4 cellular contexts compared by ENCODE assay signal in genomic region chr7:75397865-75398264, GRCh38. TPM values are rescaled to one million over a fixed set of nuclear protein-coding genes. Genes with fewer than 3 reads are reported as not detected.
DNase-seq lines count a peak whose midpoint lies in the region; ATAC-seq, FAIRE-seq and TF ChIP-seq lines count a peak whose summit lies in the region.
"Not testable (repeated sequence)": the region's sequence is repeated elsewhere in the genome, so short reads cannot be mapped to it uniquely, and the experiment has no call there.

No MANE protein-coding gene starts in this region.

- H3K4me2 ChIP-seq in K562 (ENCODE audit: insufficient read depth, low read length); HepG2 (ENCODE audit: low read depth, low read length): not testable (repeated sequence)

- CTCF ChIA-PET in K562 (lab: Yijun Ruan, JAX; ENCODE audit: low intra/inter-chr PET ratio); HepG2 (lab: Yijun Ruan, JAX; ENCODE audit: low intra/inter-chr PET ratio, low total read pairs): not testable (repeated sequence)

- not testable (repeated sequence) for H3K9ac ChIP-seq in K562 (ENCODE audit: insufficient read depth in 1 of 2, low read depth in 2 of 2, low read length in 2 of 2); HepG2 (ENCODE audit: insufficient read depth, low read depth, low read length)

- not testable (repeated sequence) for H3K79me2 ChIP-seq in K562 (ENCODE audit: control insufficient read depth, insufficient read depth, low read length); HepG2 (ENCODE audit: insufficient read depth, low read length)

- in situ Hi-C loops in K562 (cut with MboI) = loop anchor here (25.0 kb wide), 1 partner anchor 1961 kb away; the partner anchor contains the start of gene FZD9
- in situ Hi-C loops in HepG2 (cut with HindIII; ENCODE audit: extremely low pct_ligation_motif_present, low pct_unique_long_range_greater_than_20kb) = not testable (repeated sequence)

- H3K9me3 ChIP-seq in K562 (replicated peaks; ENCODE audit: control insufficient read depth, insufficient read depth, low read depth, low read length); body of pancreas; HepG2 (ENCODE audit: low read length); pancreas: not testable (repeated sequence)

- not testable (repeated sequence) for TF ChIP-seq CTCF in K562 (IDR thresholded peaks at IDR 0.05 in 2 of 3, conservative IDR thresholded peaks at IDR 0.05 in 1 of 3; ENCODE audit: insufficient read depth in 2 of 3, low read depth in 1 of 3, low read length in 3 of 3); body of pancreas (IDR thresholded peaks at IDR 0.05); HepG2 (CRISPR knock-in tag; IDR thresholded peaks at IDR 0.05); pancreas (IDR thresholded peaks at IDR 0.05)

- 0% methylated on average over 1 of the region's 2 CpGs for WGBS in K562 (ENCODE audit: insufficient coverage, low coverage, missing lambda C conversion rate)
- WGBS in body of pancreas, 2 donors = no CpG with 5 or more reads among the region's 2 CpGs
- no CpG with 5 or more reads among the region's 2 CpGs for WGBS in HepG2 (ENCODE audit: low lambda C conversion rate)
- WGBS in pancreas, 2 donors = no CpG with 5 or more reads among the region's 2 CpGs

- not testable (repeated sequence) for H3K27me3 ChIP-seq in K562 (ENCODE audit: control insufficient read depth in 2 of 2, insufficient read depth in 2 of 2, low read length in 2 of 2); body of pancreas; HepG2 (ENCODE audit: control insufficient read depth in 1 of 2, insufficient read depth in 2 of 2, low read length in 2 of 2); pancreas

- ATAC-seq in K562 = peak; percentile 55
- ATAC-seq in body of pancreas = peak; percentile 89
- ATAC-seq in HepG2 = peak; percentile 87
- peak; percentile 67 to 92 (median 83) for ATAC-seq in pancreas

- not testable (repeated sequence) for TF ChIP-seq POLR2A in K562 (conservative IDR thresholded peaks at IDR 0.05); body of pancreas (IDR thresholded peaks at IDR 0.05); HepG2 (IDR thresholded peaks at IDR 0.05; ENCODE audit: insufficient read depth in 1 of 2, low read depth in 2 of 2, low read length in 2 of 2)

- H3K4me3 ChIP-seq in K562; body of pancreas; HepG2 (replicated peaks in 1 of 3; ENCODE audit: insufficient read depth in 1 of 3, low read depth in 2 of 3, low read length in 3 of 3); pancreas: not testable (repeated sequence)

- not testable (repeated sequence) for H3K4me1 ChIP-seq in K562 (replicated peaks in 1 of 2; ENCODE audit: control insufficient read depth in 2 of 2, insufficient read depth in 2 of 2, low read length in 2 of 2); body of pancreas; HepG2 (ENCODE audit: insufficient read depth, low read length); pancreas

- H3K9me1 ChIP-seq in K562 (ENCODE audit: control insufficient read depth, insufficient read depth, low read length) = not testable (repeated sequence)

- not testable (repeated sequence) for FAIRE-seq in K562 (lab: Jason Lieb, UNC); pancreas (lab: Jason Lieb, UNC)
- peak; percentile 99 for FAIRE-seq in HepG2 (lab: Jason Lieb, UNC)

- TF ChIP-seq EP300 in K562 (IDR thresholded peaks at IDR 0.05; ENCODE audit: low read length); HepG2 (IDR thresholded peaks at IDR 0.05; ENCODE audit: low read depth in 2 of 2, low read length in 2 of 2); HepG2 (CRISPR knock-in tag; IDR thresholded peaks at IDR 0.05; ENCODE audit: borderline replicate concordance): not testable (repeated sequence)

- not testable (repeated sequence) for DNase-seq in K562 (ENCODE audit: extremely low read depth in 1 of 4, low spot score in 3 of 4); body of pancreas; HepG2 (ENCODE audit: low spot score); pancreas

- not testable (repeated sequence) for H3K36me3 ChIP-seq in K562 (ENCODE audit: control insufficient read depth, insufficient read depth, low read length); body of pancreas (replicated peaks in 1 of 2; ENCODE audit: insufficient read depth in 1 of 2, low read depth in 2 of 2); HepG2 (replicated peaks in 1 of 2; ENCODE audit: control insufficient read depth in 1 of 2, insufficient read depth in 2 of 2, low read length in 2 of 2); pancreas

- H4K20me1 ChIP-seq in K562 (replicated peaks; ENCODE audit: control insufficient read depth, insufficient read depth, low read length); HepG2 (ENCODE audit: insufficient read depth, low read length): not testable (repeated sequence)

- POLR2A ChIA-PET in K562 (lab: Yijun Ruan, JAX); HepG2 (lab: Yijun Ruan, JAX): not testable (repeated sequence)

- not testable (repeated sequence) for H2AFZ ChIP-seq in K562 (ENCODE audit: low read depth, low read length); HepG2 (ENCODE audit: low read length)

- H3K27ac ChIP-seq in K562 (ENCODE audit: extremely low read depth, low read depth, low read length); body of pancreas; HepG2 (ENCODE audit: extremely low read length, insufficient read depth, low read length); pancreas: not testable (repeated sequence)

- intact Hi-C loops in K562 (cut with micrococcal nuclease); body of pancreas (cut with DNase I); HepG2 (cut with micrococcal nuclease; ENCODE audit: unreplicated experiment); pancreas (cut with DNase I): not testable (repeated sequence)

- TF ChIP-seq RAD21 in K562 (CRISPR knock-in tag; conservative IDR thresholded peaks at IDR 0.05 in 1 of 2, IDR thresholded peaks at IDR 0.05 in 1 of 2); HepG2 (CRISPR knock-in tag; IDR thresholded peaks at IDR 0.05): not testable (repeated sequence)

- BruUV-seq in K562 (replicated peaks; lab: Mats Ljungman, UMichigan); HepG2 (replicated peaks; lab: Mats Ljungman, UMichigan): not testable (repeated sequence)

RNA-seq across cellular contexts. Expression of gene TRIM73, which starts 2.4 kb away (rescaled TPM):
- 1.1 and 4.1 TPM in 2 replicates for total RNA-seq in K562 (2011; cell fraction: chromatin; rRNA removed; ENCODE audit: low replicate concordance)
- total RNA-seq in K562 (2011; cell fraction: nucleolus; rRNA removed) = 2.1 and 3.0 TPM in 2 replicates
- 1.9 and 2.1 TPM in 2 replicates for total RNA-seq in K562 (2011; cell fraction: nucleoplasm; rRNA removed)
- total RNA-seq in K562 (2014; rRNA removed) (0.64 and 1.2 TPM in 2 replicates), K562 (2014; rRNA removed; fragmentation: Illumina TruSeq; extraction: Trizol) (0.04 TPM in 1 of 2 replicates, not detected in the other), K562 (2015; rRNA removed; fragmentation: Illumina TruSeq; extraction: Trizol) (0.41 and 0.80 TPM in 2 replicates), K562 (2021) (1.2 and 1.4 TPM in 2 replicates), body of pancreas (10 to 100 TPM in 1 of 2 donors, 1 to 10 TPM in 1; 1.8 to 13.2 TPM), HepG2 (2016; rRNA removed; fragmentation: Illumina TruSeq; extraction: Trizol) (4.5 and 5.7 TPM in 2 replicates), pancreas (10 to 100 TPM in 1 of 6 donors, 1 to 10 TPM in 4, under 1 TPM in 1; 0.76 to 11.0 (median 3.3) TPM)
- polyA plus RNA-seq in K562 (2011; rRNA removed) (0.30 TPM in 1 of 2 replicates, not detected in the other), K562 (2014; fragmentation: Illumina TruSeq; extraction: Trizol) (0.15 TPM in 1 of 2 replicates, not detected in the other), K562 (2014; fragmentation: Nextera tagmentation; extraction: Ambion mirVana) (not detected), K562 (2014; rRNA removed) (0.28 and 0.90 TPM in 2 replicates), HepG2 (2011; rRNA removed) (1.5 and 3.1 TPM in 2 replicates), pancreas (1 to 10 TPM; 4.7 to 6.8 TPM)
- polyA plus RNA-seq in K562 (2011; cell fraction: cytosol; rRNA removed) = 0.03 and 0.42 TPM in 2 replicates
- polyA plus RNA-seq in K562 (2011; cell fraction: nucleus; rRNA removed) = 1.8 and 4.8 TPM in 2 replicates
- polyA plus RNA-seq in K562 (2012) = 0.52 and 4.5 TPM in 2 replicates
- 0.14 TPM in 1 of 2 replicates, not detected in the other for polyA minus RNA-seq in K562 (2011; rRNA and poly(A)+ RNA removed)
- not detected in 2 replicates for polyA minus RNA-seq in K562 (2011; cell fraction: cytosol; rRNA and poly(A)+ RNA removed)
- 0.40 and 0.44 TPM in 2 replicates for polyA minus RNA-seq in K562 (2011; cell fraction: nucleus; rRNA and poly(A)+ RNA removed)
- 3.0 and 3.9 TPM in 2 replicates for total RNA-seq in HepG2 (2016; cell fraction: cytosol; rRNA removed; fragmentation: Illumina TruSeq; extraction: Trizol; ENCODE audit: low read depth)
- total RNA-seq in HepG2 (2016; cell fraction: insoluble cytoplasmic fraction; rRNA removed; fragmentation: Illumina TruSeq; extraction: Trizol) = 4.3 and 4.7 TPM in 2 replicates
- 2.4 and 4.4 TPM in 2 replicates for total RNA-seq in HepG2 (2016; cell fraction: membrane; rRNA removed; fragmentation: Illumina TruSeq; extraction: Trizol)
- 5.0 and 5.3 TPM in 2 replicates for total RNA-seq in HepG2 (2016; cell fraction: nucleus; rRNA removed; fragmentation: Illumina TruSeq; extraction: Trizol)
- 0.65 and 1.1 TPM in 2 replicates for polyA plus RNA-seq in HepG2 (2011; cell fraction: cytosol; rRNA removed)
- 41.6 and 42.4 TPM in 2 replicates for polyA plus RNA-seq in HepG2 (2011; cell fraction: nucleus; rRNA removed)
- 3.7 and 5.9 TPM in 2 replicates for polyA plus RNA-seq in HepG2 (2012)
- 1.3 and 2.1 TPM in 2 replicates for polyA plus RNA-seq in HepG2 (2016; cell fraction: cytosol; fragmentation: Illumina TruSeq; extraction: Trizol; ENCODE audit: low read depth)
- 2.8 and 4.1 TPM in 2 replicates for polyA plus RNA-seq in HepG2 (2016; cell fraction: insoluble cytoplasmic fraction; fragmentation: Illumina TruSeq; extraction: Trizol; ENCODE audit: low read depth)
- 1.6 TPM in 2 replicates for polyA plus RNA-seq in HepG2 (2016; cell fraction: membrane; fragmentation: Illumina TruSeq; extraction: Trizol; ENCODE audit: low read depth)
- polyA plus RNA-seq in HepG2 (2016; cell fraction: nucleus; fragmentation: Illumina TruSeq; extraction: Trizol; ENCODE audit: insufficient read depth, low read depth) = 15.1 TPM in 2 replicates
- polyA minus RNA-seq in HepG2 (2011; rRNA and poly(A)+ RNA removed; ENCODE audit: low replicate concordance) = 3.5 and 5.1 TPM in 2 replicates
- 0.20 and 1.4 TPM in 2 replicates for polyA minus RNA-seq in HepG2 (2011; cell fraction: cytosol; rRNA and poly(A)+ RNA removed)
- polyA minus RNA-seq in HepG2 (2011; cell fraction: nucleus; rRNA and poly(A)+ RNA removed) = 10.8 and 10.9 TPM in 2 replicates
